19 cellular contexts compared by ENCODE assay signal in the genomic region with DNA sequence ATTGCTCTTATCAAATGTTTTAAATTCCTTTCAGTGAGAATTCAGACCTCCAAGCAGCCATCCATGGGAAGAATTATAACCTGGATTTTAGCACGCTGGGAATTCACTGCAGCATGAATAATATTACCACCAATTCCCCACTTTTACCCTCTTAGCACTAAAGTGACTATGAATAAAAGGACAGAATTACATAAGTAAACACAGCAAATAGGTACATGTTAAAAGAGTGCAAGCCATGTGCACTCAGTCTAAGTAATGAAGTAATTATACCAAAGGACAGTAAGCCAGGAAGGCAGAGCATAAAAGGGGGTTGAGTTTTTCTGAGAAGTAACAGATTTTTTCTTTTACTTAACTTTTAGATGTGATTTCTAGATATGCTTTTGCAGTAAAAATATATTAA.
"Had no signal": no experiment of that assay in that cellular context is flagged by ENCODE, and none has a peak within 500 bp of the region (broad histone marks: within the 10 kb centered on the region; RNA-seq: fewer than 3 reads in every experiment).

No MANE protein-coding gene starts in this region.

- DNase-seq: activated CD4-positive, alpha-beta T cell treated with anti-CD3 and anti-CD28 coated beads for 1 hour; activated CD4-positive, alpha-beta T cell treated with anti-CD3 and anti-CD28 coated beads, Interleukin-2, amount 50 U/mL, for 4 hours; activated gamma-delta T cell treated with Interleukin-2 at 50 U/mL for 16 hours; adrenal gland; effector memory CD4-positive, alpha-beta T cell; foreskin fibroblast; left cardiac atrium; naive thymus-derived CD8-positive, alpha-beta T cell; pancreas; stimulated activated CD4-positive, alpha-beta T cell treated with anti-CD3 and anti-CD28 coated beads, Interleukin-4, amount 100 ng/mL, for 24 hours; stomach; trophoblast cell; WERI-Rb-1 had no signal

- ATAC-seq: activated naive CD4-positive, alpha-beta T cell treated with anti-CD3 and anti-CD28 coated beads, Interleukin-2, amount 50 U/mL, for 72 hours; left cardiac atrium; naive thymus-derived CD8-positive, alpha-beta T cell; pancreas; sciatic nerve; stimulated activated effector memory CD8-positive, alpha-beta T cell treated with anti-CD3 and anti-CD28 coated beads, Interleukin-12 subunit alpha, Interleukin-12 subunit beta, amount 100 ng/mL, for 72 hours had no signal

- H3K4me1 ChIP-seq: pancreas, stomach, vagina had no signal

- H3K27me3 ChIP-seq: adrenal gland, hepatocyte, pancreas, stomach, vagina had no signal

- H3K79me2 ChIP-seq: hepatocyte had no signal

- H3K36me3 ChIP-seq: adrenal gland, pancreas, vagina, WERI-Rb-1 had no signal

- H3K27ac ChIP-seq: adrenal gland, hepatocyte, pancreas, stomach, vagina, WERI-Rb-1 had no signal

- H3K4me2 ChIP-seq: hepatocyte, smooth muscle cell had no signal

- H3K4me3 ChIP-seq: adrenal gland, hepatocyte, pancreas, smooth muscle cell, stomach, vagina had no signal

- H3K9me3 ChIP-seq: adrenal gland, stomach, vagina had no signal
